Comparison of ENCODE assay signal across 15 cellular contexts in genomic region chr1:1403543-1404112, GRCh38. TPM values are rescaled to one million over a fixed set of nuclear protein-coding genes. Genes with fewer than 3 reads are reported as not detected.
DNase-seq lines count a peak whose midpoint lies in the region; ATAC-seq, FAIRE-seq and TF ChIP-seq lines count a peak whose summit lies in the region.
"Had no signal": no experiment of that assay in that cellular context is flagged by ENCODE, and none has a peak within 500 bp of the region (broad histone marks: within the 10 kb centered on the region; RNA-seq: fewer than 3 reads in every experiment).

No MANE protein-coding gene starts in this region.

- H3K9me3 ChIP-seq in HEK293 (ENCODE audit: control insufficient read depth, insufficient read depth, low read depth, low read length) (no peaks in the 10 kb centered on the region), astrocyte (ENCODE audit: insufficient read depth, low read depth, low read length) (no peaks in the 10 kb centered on the region)

- H3K36me3 ChIP-seq in HEK293 (ENCODE audit: control insufficient read depth in 2 of 2, insufficient read depth in 1 of 2, low read length in 2 of 2) (peaks cover 19 to 68% of the 10 kb centered on the region in 2 experiments; a peak in 2 of 3 replicates), astrocyte (ENCODE audit: insufficient read depth, low read length) (peaks cover 22% of the 10 kb centered on the region)

- H3K9me3 Mint-ChIP-seq in activated T-cell treated with anti-CD3 and anti-CD28 coated beads, Interleukin-2, amount 50 U/mL, for 24 hours, result no peaks in the 10 kb centered on the region
- no peaks in the 10 kb centered on the region for H3K9me3 Mint-ChIP-seq in astrocyte (ENCODE audit: unreplicated experiment)
- no peaks in the 10 kb centered on the region for H3K9me3 Mint-ChIP-seq in nephron progenitor cell

- ATAC-seq in HG02588 (IDR thresholded peaks at IDR 0.05; ENCODE audit: unreplicated experiment), result no peak
- no peak for ATAC-seq in GM18870 (IDR thresholded peaks at IDR 0.05; ENCODE audit: unreplicated experiment)

- H3K27me3 Mint-ChIP-seq in activated T-cell treated with anti-CD3 and anti-CD28 coated beads, Interleukin-2, amount 50 U/mL, for 24 hours, result no peaks in the 10 kb centered on the region
- H3K27me3 Mint-ChIP-seq in astrocyte (ENCODE audit: low read depth, unreplicated experiment) (no peaks in the 10 kb centered on the region), nephron progenitor cell (ENCODE audit: low read depth, poor library complexity) (peaks cover 2% of the 10 kb centered on the region)

- no peak overlapping the region for H3K9ac ChIP-seq in astrocyte (ENCODE audit: low read length)

- peak overlapping the region; percentile 96 for H3K27ac Mint-ChIP-seq in activated T-cell treated with anti-CD3 and anti-CD28 coated beads, Interleukin-2, amount 50 U/mL, for 24 hours
- H3K27ac Mint-ChIP-seq in astrocyte (ENCODE audit: unreplicated experiment), result peak overlapping the region; percentile 74
- peak overlapping the region; percentile 92 for H3K27ac Mint-ChIP-seq in nephron progenitor cell

- H3K27me3 ChIP-seq in astrocyte (ENCODE audit: insufficient read depth, low read length), result no peaks in the 10 kb centered on the region

- H3K79me2 ChIP-seq in astrocyte (ENCODE audit: insufficient read depth, low read length), result peaks cover 87% of the 10 kb centered on the region

- H3K4me3 ChIP-seq in HEK293 (ENCODE audit: low read depth, low read length), result no peak overlapping the region
- no peak overlapping the region for H3K4me3 ChIP-seq in astrocyte (ENCODE audit: insufficient read depth, low read depth, low read length)

- H3K4me1 Mint-ChIP-seq in activated T-cell treated with anti-CD3 and anti-CD28 coated beads, Interleukin-2, amount 50 U/mL, for 24 hours (ENCODE audit: low read depth), result peaks cover 60% of the 10 kb centered on the region
- H3K4me1 Mint-ChIP-seq in astrocyte (ENCODE audit: low read depth, unreplicated experiment) (peaks cover 37% of the 10 kb centered on the region), nephron progenitor cell (peaks cover 56% of the 10 kb centered on the region)

- FAIRE-seq in astrocyte (lab: Jason Lieb, UNC), result no peak

- H3K4me2 ChIP-seq in astrocyte (ENCODE audit: low read length), result no peak overlapping the region

- peaks cover 90% of the 10 kb centered on the region for H3K36me3 Mint-ChIP-seq in activated T-cell treated with anti-CD3 and anti-CD28 coated beads, Interleukin-2, amount 50 U/mL, for 24 hours (ENCODE audit: low read depth)
- H3K36me3 Mint-ChIP-seq in astrocyte (ENCODE audit: low read depth, unreplicated experiment), result peaks cover 14% of the 10 kb centered on the region
- H3K36me3 Mint-ChIP-seq in nephron progenitor cell (ENCODE audit: low read depth), result peaks cover 36% of the 10 kb centered on the region

- H3K27ac ChIP-seq in HEK293 (ENCODE audit: extremely low read depth, low read depth, low read length) (peak overlapping the region; percentile 8; the same call in 1 of the 2 replicates), astrocyte (ENCODE audit: low read depth, low read length) (no peak overlapping the region)

- POLR2A ChIA-PET in HEK293 (lab: Yijun Ruan, JAX), result interaction anchor here (0.7 to 1.2 kb wide), 2 partner anchors 22 to 38 kb away, joined by 3 to 4 read pairs; a partner anchor contains a TSS

- TF ChIP-seq CTCF in HEK293 (tag by site-specific recombination; IDR thresholded peaks at IDR 0.05), result no peak
- no peak for TF ChIP-seq CTCF in astrocyte (IDR thresholded peaks at IDR 0.05; ENCODE audit: insufficient read depth, low read depth, low read length)
- TF ChIP-seq CTCF in nephron progenitor cell (IDR thresholded peaks at IDR 0.05), result no peak

- CTCF ChIA-PET in HEK293 (lab: Yijun Ruan, JAX), result interaction anchor here (1.2 kb wide), 1 partner anchor 37 kb away, joined by 4 read pairs; no protein-coding TSS in a partner anchor

- H3K4me3 Mint-ChIP-seq in activated T-cell treated with anti-CD3 and anti-CD28 coated beads, Interleukin-2, amount 50 U/mL, for 24 hours, result peak overlapping the region; percentile 4
- H3K4me3 Mint-ChIP-seq in astrocyte (ENCODE audit: unreplicated experiment), result peak overlapping the region; percentile 16
- no peak overlapping the region for H3K4me3 Mint-ChIP-seq in nephron progenitor cell

- H3K4me1 ChIP-seq in HEK293 (ENCODE audit: control insufficient read depth, insufficient read depth, low read length) (no peaks in the 10 kb centered on the region), astrocyte (ENCODE audit: insufficient read depth, low read length) (peaks cover 35% of the 10 kb centered on the region)

- no peak for DNase-seq in activated T-cell treated with anti-CD3 and anti-CD28 coated beads, Interleukin-2, amount 50 U/mL, for 24 hours
- DNase-seq in activated T-cell treated with anti-CD3 and anti-CD28 coated beads, Interleukin-2, amount 50 U/mL, for 48 hours, result no peak
- DNase-seq in astrocyte (ENCODE audit: low read depth) (no peak), nephron progenitor cell (no peak), SIG-M5 (lab: John Stamatoyannopoulos, UW) (no peak)
- DNase-seq: dermis blood vessel endothelial cell; mesenchymal stem cell; NCI-H1105; NCI-H446; OCI-M1; stimulated activated CD4-positive, alpha-beta T cell treated with anti-CD3 and anti-CD28 coated beads, Interleukin-2, amount 100 ng/mL, for 24 hours had no signal

- peaks cover 29% of the 10 kb centered on the region for H4K20me1 ChIP-seq in astrocyte (ENCODE audit: insufficient read depth, low read length)

- H2AFZ ChIP-seq in astrocyte (ENCODE audit: low read depth, low read length), result no peak overlapping the region

TF ChIP-seq in HEK293, 187 proteins besides CTCF, POLR2A, EP300 and RAD21:
- TF ChIP-seq ZFHX2 (tag by site-specific recombination; conservative IDR thresholded peaks at IDR 0.05) (peak; percentile 76), EGR2 (tag by site-specific recombination; IDR thresholded peaks at IDR 0.05; ENCODE audit: low read depth) (peak; percentile 64; the same call in 1 of the 2 replicates), ZNF18 (tag by site-specific recombination; IDR thresholded peaks at IDR 0.05) (peak; percentile 60; the same call in 1 of the 2 replicates), ZNF600 (tag by site-specific recombination; IDR thresholded peaks at IDR 0.05) (peak; percentile 68), ZSCAN16 (tag by site-specific recombination; IDR thresholded peaks at IDR 0.05) (no peak)

RNA-seq across cellular contexts. Expression of gene MRPL20, which starts 3.5 kb away (rescaled TPM):
- total RNA-seq in astrocyte, result 87.3 and 88.5 TPM in 2 replicates

RNA-seq across cellular contexts. Expression of gene CCNL2, which starts 4.5 kb away (rescaled TPM):
- total RNA-seq in astrocyte, result 194 and 197 TPM in 2 replicates

RNA-seq across cellular contexts. Expression of gene ANKRD65, which starts 17.4 kb away (rescaled TPM):
- 0.64 TPM in 1 of 2 replicates, not detected in the other for total RNA-seq in astrocyte
- total RNA-seq: T-helper 1 cell treated with Interleukin-12 subunit alpha and Interleukin-12 subunit beta and Interleukin-4 antibody, amounts not matched to agents 30 ng/mL and 1 ng/mL, for 36 hours had no signal

RNA-seq across cellular contexts. Expression of gene AURKAIP1, which starts 28.6 kb away (rescaled TPM):
- 135 and 139 TPM in 2 replicates for total RNA-seq in astrocyte

RNA-seq across cellular contexts. Expression of gene VWA1, which starts 31.9 kb away (rescaled TPM):
- 60.4 and 81.2 TPM in 2 replicates for total RNA-seq in astrocyte
